Comparison of ENCODE assay signal across 19 cellular contexts in genomic region chr2:101732773-101733256, GRCh38. TPM values are rescaled to one million over a fixed set of nuclear protein-coding genes. Genes with fewer than 3 reads are reported as not detected.
DNase-seq lines count a peak whose midpoint lies in the region; ATAC-seq lines count a peak whose summit lies in the region.
"Had no signal": no experiment of that assay in that cellular context is flagged by ENCODE, and none has a peak within 500 bp of the region (broad histone marks: within the 10 kb centered on the region; RNA-seq: fewer than 3 reads in every experiment).

No MANE protein-coding gene starts in this region.

- H3K27ac Mint-ChIP-seq in T-helper 1 cell treated with Interleukin-12 subunit alpha and Interleukin-12 subunit beta and Interleukin-4 antibody, amounts not matched to agents 30 μg/mL and 1 μg/mL, for 36 hours, result peak overlapping the region; percentile 21
- H3K27ac Mint-ChIP-seq in activated CD8-positive, alpha-beta T cell treated with anti-CD3 and anti-CD28 coated beads, Interleukin-2, amount 10 ng/mL, durations not matched to agents 7 days and 5 days, result peak overlapping the region; percentile 7
- H3K27ac Mint-ChIP-seq in naive thymus-derived CD4-positive, alpha-beta T cell, result peak overlapping the region in 8 of 9 donors; percentile 4 to 90 (median 60)

- no peaks in the 10 kb centered on the region for H3K27me3 Mint-ChIP-seq in T-helper 1 cell treated with Interleukin-12 subunit alpha and Interleukin-12 subunit beta and Interleukin-4 antibody, amounts not matched to agents 30 μg/mL and 1 μg/mL, for 36 hours (ENCODE audit: low read depth)
- H3K27me3 Mint-ChIP-seq in activated CD8-positive, alpha-beta T cell treated with anti-CD3 and anti-CD28 coated beads, Interleukin-2, amount 10 ng/mL, durations not matched to agents 7 days and 5 days (ENCODE audit: low read depth), result no peaks in the 10 kb centered on the region
- no peaks in the 10 kb centered on the region for H3K27me3 Mint-ChIP-seq in naive thymus-derived CD4-positive, alpha-beta T cell
- H3K27me3 Mint-ChIP-seq: progenitor cell of endocrine pancreas had no signal

- no peaks in the 10 kb centered on the region for H3K9me3 Mint-ChIP-seq in T-helper 1 cell treated with Interleukin-12 subunit alpha and Interleukin-12 subunit beta and Interleukin-4 antibody, amounts not matched to agents 30 μg/mL and 1 μg/mL, for 36 hours
- H3K9me3 Mint-ChIP-seq in activated CD8-positive, alpha-beta T cell treated with anti-CD3 and anti-CD28 coated beads, Interleukin-2, amount 10 ng/mL, durations not matched to agents 7 days and 5 days (ENCODE audit: insufficient read depth), result no peaks in the 10 kb centered on the region
- H3K9me3 Mint-ChIP-seq in naive thymus-derived CD4-positive, alpha-beta T cell, result no peaks in the 10 kb centered on the region

- no peaks in the 10 kb centered on the region for H3K27me3 ChIP-seq in BLaER1 treated with 17β-estradiol and CSF1 and Interleukin-3, amounts not matched to agents 10 nM and 100 nM
- no peaks in the 10 kb centered on the region for H3K27me3 ChIP-seq in naive thymus-derived CD4-positive, alpha-beta T cell (ENCODE audit: control insufficient read depth in 2 of 2, insufficient read depth in 2 of 2, low read length in 2 of 2)
- H3K27me3 ChIP-seq: adrenal gland, SJSA1, spleen, tibial nerve had no signal

- H3K4me3 ChIP-seq in BLaER1 treated with 17β-estradiol and CSF1 and Interleukin-3, amounts not matched to agents 10 nM and 100 nM, result no peak overlapping the region
- no peak overlapping the region for H3K4me3 ChIP-seq in naive thymus-derived CD4-positive, alpha-beta T cell (ENCODE audit: low read length)
- H3K4me3 ChIP-seq: adrenal gland, K562, SJSA1, spleen, tibial nerve had no signal

- no peaks in the 10 kb centered on the region for H3K36me3 Mint-ChIP-seq in T-helper 1 cell treated with Interleukin-12 subunit alpha and Interleukin-12 subunit beta and Interleukin-4 antibody, amounts not matched to agents 30 μg/mL and 1 μg/mL, for 36 hours (ENCODE audit: low read depth)
- peaks cover 7% of the 10 kb centered on the region for H3K36me3 Mint-ChIP-seq in activated CD8-positive, alpha-beta T cell treated with anti-CD3 and anti-CD28 coated beads, Interleukin-2, amount 10 ng/mL, durations not matched to agents 7 days and 5 days (ENCODE audit: low read depth)
- peaks cover 0 to 4% (median 0%) of the 10 kb centered on the region in 5 donors for H3K36me3 Mint-ChIP-seq in naive thymus-derived CD4-positive, alpha-beta T cell

- peaks cover 0 to 32% (median 13%) of the 10 kb centered on the region in 11 experiments; a peak in 12 of 22 replicates for H3K36me3 ChIP-seq in BLaER1 treated with 17β-estradiol and CSF1 and Interleukin-3, amounts not matched to agents 10 nM and 100 nM
- H3K36me3 ChIP-seq in naive thymus-derived CD4-positive, alpha-beta T cell (ENCODE audit: control insufficient read depth in 2 of 3, insufficient read depth in 3 of 3, low read length in 3 of 3), result peaks cover 0 to 3% (median 0%) of the 10 kb centered on the region in 3 experiments
- H3K36me3 ChIP-seq: adrenal gland, SJSA1, spleen, tibial nerve had no signal

- H3K4me1 Mint-ChIP-seq in T-helper 1 cell treated with Interleukin-12 subunit alpha and Interleukin-12 subunit beta and Interleukin-4 antibody, amounts not matched to agents 30 μg/mL and 1 μg/mL, for 36 hours (ENCODE audit: low read depth), result peaks cover 67% of the 10 kb centered on the region
- peaks cover 71% of the 10 kb centered on the region for H3K4me1 Mint-ChIP-seq in activated CD8-positive, alpha-beta T cell treated with anti-CD3 and anti-CD28 coated beads, Interleukin-2, amount 10 ng/mL, durations not matched to agents 7 days and 5 days (ENCODE audit: low read depth)
- H3K4me1 Mint-ChIP-seq in naive thymus-derived CD4-positive, alpha-beta T cell, result peaks cover 71 to 92% (median 87%) of the 10 kb centered on the region in 7 donors

- 0 out of 22 replicates have a peak overlapping the region, but pooled peaks of 2 of the 11 experiments have one; percentile 7 to 14 for H3K27ac ChIP-seq in BLaER1 treated with 17β-estradiol and CSF1 and Interleukin-3, amounts not matched to agents 10 nM and 100 nM
- H3K27ac ChIP-seq in naive thymus-derived CD4-positive, alpha-beta T cell (ENCODE audit: low read depth, low read length), result no peak overlapping the region
- H3K27ac ChIP-seq: 22Rv1, adrenal gland, SJSA1 had no signal

- intact Hi-C loops in naive thymus-derived CD4-positive, alpha-beta T cell (cut with micrococcal nuclease), result loop anchor here (5.0 kb wide), 1 partner anchor 36 kb away; the partner anchor contains the start of gene MAP4K4 (in 2 of the 2)

- ATAC-seq in activated CD8-positive, alpha-beta T cell treated with anti-CD3 and anti-CD28 coated beads, Interleukin-2, amount 10 ng/mL, durations not matched to agents 7 days and 5 days, result no peak
- no peak for ATAC-seq in naive thymus-derived CD4-positive, alpha-beta T cell
- ATAC-seq in HG03457 (IDR thresholded peaks at IDR 0.05; ENCODE audit: unreplicated experiment), result no peak
- ATAC-seq: activated CD4-positive, CD25-positive, alpha-beta regulatory T cell treated with anti-CD3 and anti-CD28 coated beads, Interleukin-2, amount 50 U/mL, for 24 hours had no signal

- H3K9ac ChIP-seq in BLaER1 treated with 17β-estradiol and CSF1 and Interleukin-3, amounts not matched to agents 10 nM and 100 nM, result no peak overlapping the region

- peaks cover 88 to 100% (median 99%) of the 10 kb centered on the region in 11 experiments for H4K20me1 ChIP-seq in BLaER1 treated with 17β-estradiol and CSF1 and Interleukin-3, amounts not matched to agents 10 nM and 100 nM

- POLR2A ChIA-PET in activated CD8-positive, alpha-beta T cell treated with anti-CD3 and anti-CD28 coated beads, Interleukin-2, amount 10 ng/mL, durations not matched to agents 7 days and 5 days (lab: Charles Lee), result interaction anchor here (0.9 to 1.9 kb wide), 2 partner anchors 29 to 36 kb away, joined by 3 to 5 read pairs; no protein-coding TSS in a partner anchor
- POLR2A ChIA-PET in naive thymus-derived CD4-positive, alpha-beta T cell (lab: Charles Lee), result interaction anchor here (0.6 to 1.6 kb wide), 3 partner anchors 13 to 33 kb away, joined by 3 to 6 read pairs (median 6); no protein-coding TSS in a partner anchor

- no peak overlapping the region for H3K4me3 Mint-ChIP-seq in T-helper 1 cell treated with Interleukin-12 subunit alpha and Interleukin-12 subunit beta and Interleukin-4 antibody, amounts not matched to agents 30 μg/mL and 1 μg/mL, for 36 hours
- no peak overlapping the region for H3K4me3 Mint-ChIP-seq in activated CD8-positive, alpha-beta T cell treated with anti-CD3 and anti-CD28 coated beads, Interleukin-2, amount 10 ng/mL, durations not matched to agents 7 days and 5 days
- peak overlapping the region in 8 of 10 donors; percentile 5 to 70 (median 38) for H3K4me3 Mint-ChIP-seq in naive thymus-derived CD4-positive, alpha-beta T cell

- H3K9me3 ChIP-seq in BLaER1 treated with 17β-estradiol and CSF1 and Interleukin-3, amounts not matched to agents 10 nM and 100 nM (replicated peaks in 1 of 11), result no peaks in the 10 kb centered on the region
- no peaks in the 10 kb centered on the region for H3K9me3 ChIP-seq in naive thymus-derived CD4-positive, alpha-beta T cell (ENCODE audit: control insufficient read depth in 2 of 3, low read length in 3 of 3)
- H3K9me3 ChIP-seq: adrenal gland, SJSA1, spleen, tibial nerve had no signal

- H3K4me1 ChIP-seq in BLaER1 treated with 17β-estradiol and CSF1 and Interleukin-3, amounts not matched to agents 10 nM and 100 nM, result peaks cover 47 to 99% (median 84%) of the 10 kb centered on the region in 10 experiments
- peaks cover 43 to 80% of the 10 kb centered on the region in 2 donors for H3K4me1 ChIP-seq in naive thymus-derived CD4-positive, alpha-beta T cell (ENCODE audit: control insufficient read depth in 2 of 2, insufficient read depth in 2 of 2, low read length in 2 of 2)

- H3K4me2 ChIP-seq in BLaER1 treated with 17β-estradiol and CSF1 and Interleukin-3, amounts not matched to agents 10 nM and 100 nM, result peak overlapping the region in 8 of 11 experiments; percentile 8 to 70 (median 26); a peak in 16 of 22 replicates

- DNase-seq in T-helper 1 cell (no peak), DMS153 treated with DMSO at 0.1 percent for 48 hours (lab: John Stamatoyannopoulos, UW; ENCODE audit: unreplicated experiment) (no peak), NCI-H446 treated with DMSO at 0.1 percent for 48 hours (lab: John Stamatoyannopoulos, UW) (no peak)
- no peak for DNase-seq in activated CD8-positive, alpha-beta T cell treated with anti-CD3 and anti-CD28 coated beads, Interleukin-2, amount 10 ng/mL, durations not matched to agents 7 days and 5 days
- no peak for DNase-seq in naive thymus-derived CD4-positive, alpha-beta T cell
- DNase-seq: DMS153, NCI-H2081, NCI-H510A treated with DMSO at 0.1 percent for 48 hours, spleen had no signal

- CTCF ChIA-PET in activated CD8-positive, alpha-beta T cell treated with anti-CD3 and anti-CD28 coated beads, Interleukin-2, amount 10 ng/mL, durations not matched to agents 7 days and 5 days (lab: Charles Lee), result interaction anchor here (0.7 to 1.4 kb wide), 4 partner anchors 12 to 98 kb away, joined by 3 to 5 read pairs (median 3); no protein-coding TSS in a partner anchor
- CTCF ChIA-PET in naive thymus-derived CD4-positive, alpha-beta T cell (lab: Charles Lee), result interaction anchor here (0.9 to 1.2 kb wide), 3 partner anchors 13 to 304 kb away, joined by 3 read pairs; no protein-coding TSS in a partner anchor

RNA-seq across cellular contexts. Expression of gene MAP4K4, which starts 35.3 kb away (rescaled TPM):
- 10 to 100 TPM; 90.2 to 92.2 TPM for total RNA-seq in activated CD8-positive, alpha-beta T cell treated with anti-CD3 and anti-CD28 coated beads, Interleukin-2, amount 10 ng/mL, durations not matched to agents 7 days and 5 days
- total RNA-seq in naive thymus-derived CD4-positive, alpha-beta T cell, result 100 to 1,000 TPM; 104 to 138 (median 128) TPM
- polyA plus RNA-seq in naive thymus-derived CD4-positive, alpha-beta T cell, result 10 to 100 TPM; 13.6 to 14.2 TPM

Comparison
In these comparisons a context has a peak if more than half of its experiments do, and no peak if none do; other contexts are left out.
1. H3K27ac Mint-ChIP-seq: peak in every context shown above with its lines; median percentile 60 in naive thymus-derived CD4-positive, alpha-beta T cell; 21 in T-helper 1 cell treated with Interleukin-12 subunit alpha and Interleukin-12 subunit beta and Interleukin-4 antibody, amounts not matched to agents 30 μg/mL and 1 μg/mL, for 36 hours; 7 in activated CD8-positive, alpha-beta T cell treated with anti-CD3 and anti-CD28 coated beads, Interleukin-2, amount 10 ng/mL, durations not matched to agents 7 days and 5 days.
2. H3K4me3 Mint-ChIP-seq: peak in naive thymus-derived CD4-positive, alpha-beta T cell (8 of 10); none in T-helper 1 cell treated with Interleukin-12 subunit alpha and Interleukin-12 subunit beta and Interleukin-4 antibody, amounts not matched to agents 30 μg/mL and 1 μg/mL, for 36 hours (single experiment) and activated CD8-positive, alpha-beta T cell treated with anti-CD3 and anti-CD28 coated beads, Interleukin-2, amount 10 ng/mL, durations not matched to agents 7 days and 5 days (single experiment).